ENCODE assay signal across 21 cellular contexts in the genomic region with DNA sequence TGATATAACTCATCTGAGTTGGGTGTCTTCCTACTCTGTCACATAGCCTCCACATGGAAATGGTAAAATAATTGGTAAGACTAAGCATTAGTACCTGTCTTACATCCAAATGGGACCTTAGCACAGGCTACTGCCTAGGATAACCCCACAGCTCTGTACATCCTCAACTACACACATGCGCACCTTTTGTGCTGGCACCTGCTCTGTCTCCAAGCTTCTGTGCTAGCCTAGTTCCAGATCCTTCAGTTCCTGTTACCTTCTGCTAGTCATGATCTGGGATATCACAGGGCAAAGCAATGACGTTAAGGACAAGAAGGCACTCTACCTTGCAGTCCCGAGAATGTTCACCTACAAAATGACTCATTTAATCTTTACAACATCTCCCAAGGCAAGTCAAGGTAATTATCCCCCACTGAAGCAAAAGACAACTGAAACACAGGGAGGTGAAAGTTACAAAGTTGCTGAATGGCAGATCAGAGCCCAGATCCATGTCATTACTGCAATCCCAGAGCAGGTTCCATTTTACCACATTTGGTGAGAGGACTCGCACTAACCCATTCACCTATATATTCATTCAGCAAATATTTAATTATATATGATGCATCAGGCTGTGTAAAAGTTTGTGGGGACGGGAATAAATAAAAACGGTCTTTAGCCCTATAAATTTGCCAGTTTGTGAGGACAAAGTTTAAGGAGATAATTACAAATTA.
"Had no signal": no experiment of that assay in that cellular context is flagged by ENCODE, and none has a peak within 500 bp of the region (broad histone marks: within the 10 kb centered on the region; RNA-seq: fewer than 3 reads in every experiment).

No MANE protein-coding gene starts in this region.

- H3K27ac Mint-ChIP-seq: activated naive CD8-positive, alpha-beta T cell treated with anti-CD3 and anti-CD28 coated beads for 36 hours; activated T-cell treated with anti-CD3 and anti-CD28 coated beads, Interleukin-2, amount 50 U/mL, for 24 hours; endodermal cell; nephron; T-cell had no signal

- ATAC-seq: gastroesophageal sphincter, pancreas, psoas muscle, right cardiac atrium, T-cell had no signal

- H3K27me3 ChIP-seq: esophagus squamous epithelium, gastroesophageal sphincter, pancreas, stomach, suprapubic skin, tibial nerve had no signal

- H3K4me1 ChIP-seq: esophagus squamous epithelium, gastroesophageal sphincter, pancreas, psoas muscle, stomach, suprapubic skin had no signal

- H3K36me3 ChIP-seq: esophagus squamous epithelium, gastroesophageal sphincter, left ventricle myocardium inferior, pancreas, stomach, suprapubic skin, tibial nerve had no signal

- H3K9me3 ChIP-seq: esophagus squamous epithelium, gastroesophageal sphincter, left ventricle myocardium inferior, pancreas, psoas muscle, stomach, suprapubic skin, tibial nerve had no signal

- H3K9me3 Mint-ChIP-seq: activated T-cell treated with anti-CD3 and anti-CD28 coated beads, Interleukin-2, amount 50 U/mL, for 24 hours; endodermal cell had no signal

- H3K4me3 Mint-ChIP-seq: activated naive CD8-positive, alpha-beta T cell treated with anti-CD3 and anti-CD28 coated beads for 36 hours; activated T-cell treated with anti-CD3 and anti-CD28 coated beads, Interleukin-2, amount 50 U/mL, for 24 hours; endodermal cell; nephron; T-cell had no signal

- H3K4me3 ChIP-seq: coronary artery, esophagus squamous epithelium, gastroesophageal sphincter, left ventricle myocardium inferior, pancreas, psoas muscle, stomach, suprapubic skin, tibial nerve had no signal

- H3K27ac ChIP-seq: coronary artery, esophagus squamous epithelium, gastroesophageal sphincter, left ventricle myocardium inferior, pancreas, psoas muscle, stomach, suprapubic skin, tibial nerve had no signal

- DNase-seq: activated CD8-positive, alpha-beta memory T cell treated with anti-CD3 and anti-CD28 coated beads for 24 hours; activated CD8-positive, alpha-beta memory T cell treated with anti-CD3 and anti-CD28 coated beads, Interleukin-2, amount 50 U/mL, for 4 hours; activated naive CD4-positive, alpha-beta T cell treated with Interleukin-2 at 50 U/mL for 16 hours; activated naive CD8-positive, alpha-beta T cell treated with anti-CD3 and anti-CD28 coated beads for 36 hours; activated T-cell treated with anti-CD3 and anti-CD28 coated beads, Interleukin-2, amount 50 U/mL, for 24 hours; central memory CD4-positive, alpha-beta T cell; endodermal cell; esophagus squamous epithelium; head of caudate nucleus; left ventricle myocardium inferior; pancreas; psoas muscle; right cardiac atrium; stimulated activated CD4-positive, alpha-beta T cell treated with anti-CD3 and anti-CD28 coated beads, Interleukin-1b, Interleukin-23, amount 100 ng/mL, for 48 hours; stomach; T-cell had no signal

- H3K36me3 Mint-ChIP-seq: activated naive CD8-positive, alpha-beta T cell treated with anti-CD3 and anti-CD28 coated beads for 36 hours; T-cell had no signal

- H3K4me1 Mint-ChIP-seq: activated naive CD8-positive, alpha-beta T cell treated with anti-CD3 and anti-CD28 coated beads for 36 hours; T-cell had no signal
